In the genomic region with DNA sequence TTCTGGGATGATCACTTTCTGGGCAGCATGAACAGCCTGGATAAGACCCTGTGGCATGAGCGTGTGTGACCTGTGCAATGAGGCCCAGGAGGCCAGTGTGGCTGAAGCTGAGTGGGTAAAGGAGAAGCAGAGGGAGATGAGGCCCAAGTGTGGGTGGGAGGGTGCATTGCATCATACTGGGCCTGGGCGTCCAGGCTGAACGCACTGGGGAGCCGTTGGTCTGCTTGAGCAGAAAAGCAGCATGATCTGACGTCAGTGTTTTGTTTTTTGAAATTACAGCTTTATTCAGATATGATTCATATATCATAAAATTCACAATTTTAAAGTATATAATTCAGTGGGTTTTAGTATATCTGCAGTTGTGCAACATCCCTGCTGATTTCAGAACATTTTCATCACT, we compare ENCODE assay signal across 32 cellular contexts.
"Had no signal": no experiment of that assay in that cellular context is flagged by ENCODE, and none has a peak within 500 bp of the region (broad histone marks: within the 10 kb centered on the region; RNA-seq: fewer than 3 reads in every experiment).

No MANE protein-coding gene starts in this region.

- H3K27me3 Mint-ChIP-seq: activated CD8-positive, alpha-beta T cell treated with anti-CD3 and anti-CD28 coated beads for 36 hours; activated naive CD4-positive, alpha-beta T cell treated with anti-CD3 and anti-CD28 coated beads, Interleukin-2, amount 50 U/mL, for 24 hours; activated naive CD8-positive, alpha-beta T cell treated with anti-CD3 and anti-CD28 coated beads, Interleukin-2, amount 50 U/mL, for 24 hours; central memory CD8-positive, alpha-beta T cell; dendritic cell treated with granulocyte-macrophage colony-stimulating factor and Interleukin-4, amounts not matched to agents 40 ng/mL and 50 ng/mL, for 4 days; memory B cell; naive thymus-derived CD4-positive, alpha-beta T cell had no signal

- H3K27ac ChIP-seq: epithelial cell of prostate, esophagus squamous epithelium, pancreas, prostate gland, spleen, suprapubic skin, tibial artery, upper lobe of right lung had no signal

- ATAC-seq: activated CD8-positive, alpha-beta T cell treated with anti-CD3 and anti-CD28 coated beads for 36 hours; activated naive CD8-positive, alpha-beta T cell treated with anti-CD3 and anti-CD28 coated beads, Interleukin-2, amount 50 U/mL, for 24 hours; activated T-cell treated with anti-CD3 and anti-CD28 coated beads, Interleukin-2, amount 50 U/mL, for 4 hours; left colon; naive thymus-derived CD4-positive, alpha-beta T cell; pancreas; upper lobe of right lung; WTC11 had no signal

- H3K4me3 Mint-ChIP-seq: activated CD8-positive, alpha-beta T cell treated with anti-CD3 and anti-CD28 coated beads for 36 hours; activated naive CD4-positive, alpha-beta T cell treated with anti-CD3 and anti-CD28 coated beads, Interleukin-2, amount 50 U/mL, for 24 hours; activated naive CD8-positive, alpha-beta T cell treated with anti-CD3 and anti-CD28 coated beads, Interleukin-2, amount 50 U/mL, for 24 hours; activated T-cell treated with anti-CD3 and anti-CD28 coated beads, Interleukin-2, amount 50 U/mL, for 4 hours; central memory CD8-positive, alpha-beta T cell; dendritic cell treated with granulocyte-macrophage colony-stimulating factor and Interleukin-4, amounts not matched to agents 40 ng/mL and 50 ng/mL, for 4 days; immature natural killer cell; memory B cell; naive thymus-derived CD4-positive, alpha-beta T cell; WTC11 had no signal

- H3K4me1 Mint-ChIP-seq: activated naive CD4-positive, alpha-beta T cell treated with anti-CD3 and anti-CD28 coated beads, Interleukin-2, amount 50 U/mL, for 24 hours; activated naive CD8-positive, alpha-beta T cell treated with anti-CD3 and anti-CD28 coated beads, Interleukin-2, amount 50 U/mL, for 24 hours; central memory CD8-positive, alpha-beta T cell; immature natural killer cell; memory B cell; naive thymus-derived CD4-positive, alpha-beta T cell had no signal

- H3K36me3 Mint-ChIP-seq: activated naive CD4-positive, alpha-beta T cell treated with anti-CD3 and anti-CD28 coated beads, Interleukin-2, amount 50 U/mL, for 24 hours; memory B cell; naive thymus-derived CD4-positive, alpha-beta T cell; WTC11 had no signal

- H3K36me3 ChIP-seq: esophagus squamous epithelium, pancreas, prostate gland, spleen, suprapubic skin, tibial artery, upper lobe of right lung had no signal

- H3K27ac Mint-ChIP-seq: activated CD8-positive, alpha-beta T cell treated with anti-CD3 and anti-CD28 coated beads for 36 hours; activated naive CD4-positive, alpha-beta T cell treated with anti-CD3 and anti-CD28 coated beads, Interleukin-2, amount 50 U/mL, for 24 hours; activated naive CD8-positive, alpha-beta T cell treated with anti-CD3 and anti-CD28 coated beads, Interleukin-2, amount 50 U/mL, for 24 hours; activated T-helper 2 cell treated with anti-CD3 and anti-CD28 coated beads, Interferon-gamma antibody, Interleukin-2, Interleukin-4, amounts not matched to agents 10 μg/mL and 5 μg/mL and 100 μg/mL, durations not matched to agents 14 hours and 24 hours and 36 hours; dendritic cell treated with granulocyte-macrophage colony-stimulating factor and Interleukin-4, amounts not matched to agents 40 ng/mL and 50 ng/mL, for 4 days; immature natural killer cell; memory B cell; naive thymus-derived CD4-positive, alpha-beta T cell; WTC11 had no signal

- DNase-seq: activated CD4-positive, alpha-beta T cell treated with anti-CD3 and anti-CD28 coated beads, Interleukin-2, amount 50 U/mL, for 1 hour; activated CD8-positive, alpha-beta T cell treated with anti-CD3 and anti-CD28 coated beads for 36 hours; activated naive CD8-positive, alpha-beta T cell treated with anti-CD3 and anti-CD28 coated beads, Interleukin-2, amount 50 U/mL, for 24 hours; activated T-cell treated with anti-CD3 and anti-CD28 coated beads, Interleukin-2, amount 50 U/mL, for 4 hours; esophagus squamous epithelium; glutamatergic neuron; hippocampal formation; immature natural killer cell; kidney; left colon; midbrain; naive thymus-derived CD4-positive, alpha-beta T cell; nucleus accumbens; pancreas; retina; spleen; stimulated activated naive CD4-positive, alpha-beta T cell; T-helper 2 cell; tibial artery; upper lobe of right lung had no signal

- FAIRE-seq: bronchial epithelial cell, endometrium, frontal cortex, kidney, pancreas had no signal

- H3K4me3 ChIP-seq: esophagus squamous epithelium, pancreas, prostate gland, spleen, suprapubic skin, tibial artery, upper lobe of right lung had no signal

- H3K4me1 ChIP-seq: esophagus squamous epithelium, pancreas, prostate gland, spleen, suprapubic skin, tibial artery, upper lobe of right lung had no signal

- H3K27me3 ChIP-seq: esophagus squamous epithelium, pancreas, spleen, suprapubic skin, tibial artery, upper lobe of right lung had no signal

- H3K9me3 ChIP-seq: esophagus squamous epithelium, pancreas, prostate gland, suprapubic skin, tibial artery, upper lobe of right lung had no signal
